1 cellular context compared by ENCODE assay signal in the genomic region with DNA sequence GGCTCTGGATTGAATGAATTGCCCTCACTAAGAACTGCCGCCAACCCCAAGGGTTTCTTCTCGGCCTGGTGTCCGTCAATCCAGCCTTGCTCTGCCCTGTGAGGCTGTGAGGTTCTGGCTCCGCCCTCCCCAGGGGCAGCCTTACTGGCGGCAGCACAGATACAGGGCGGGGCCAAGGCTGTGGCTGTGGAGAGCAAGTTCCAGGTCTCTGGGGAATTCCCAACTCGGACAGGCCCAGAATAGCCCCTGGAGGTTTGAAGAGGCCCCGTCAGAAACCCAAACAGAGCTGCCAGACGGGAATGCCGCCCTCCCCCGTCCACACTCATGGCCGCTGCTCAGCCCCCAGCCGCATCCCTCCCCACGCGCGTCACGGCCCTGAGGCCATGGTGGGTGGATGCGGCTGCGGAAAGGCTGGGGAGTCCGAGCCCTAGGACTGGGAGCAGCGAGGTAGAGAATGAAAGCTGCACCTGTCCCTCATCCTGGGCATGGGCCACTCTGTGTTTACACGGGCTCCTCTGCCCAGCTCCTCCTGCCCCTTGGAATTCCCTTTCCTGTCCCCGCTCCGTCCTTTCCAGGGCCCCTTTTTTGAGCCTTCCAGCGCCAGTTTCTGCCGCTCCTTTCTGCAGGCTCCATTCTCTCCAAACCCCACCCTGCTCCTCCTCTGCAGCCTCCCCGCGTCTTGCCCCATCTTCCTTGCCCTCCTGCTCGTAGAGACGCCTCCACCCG.
TF ChIP-seq lines count a peak whose summit lies in the region.

No MANE protein-coding gene starts in this region.

TF ChIP-seq in endothelial cell of umbilical vein, 7 proteins besides CTCF, POLR2A, EP300 and RAD21:
- no peak for TF ChIP-seq GATA2 (IDR thresholded peaks at IDR 0.05; ENCODE audit: insufficient read depth, insufficient read length, low read depth, low read length)
- peak; percentile 53 for TF ChIP-seq POLR2AphosphoS5 (IDR thresholded peaks at IDR 0.05; ENCODE audit: insufficient read depth, low read depth, low read length)
